In genomic region chr4:169493164-169493524, GRCh38 we compare ENCODE assay signal across 13 cellular contexts.
"Had no signal": no experiment of that assay in that cellular context is flagged by ENCODE, and none has a peak within 500 bp of the region (broad histone marks: within the 10 kb centered on the region; RNA-seq: fewer than 3 reads in every experiment).

No MANE protein-coding gene starts in this region.

- H3K4me1 Mint-ChIP-seq: activated CD4-positive, alpha-beta T cell treated with anti-CD3 and anti-CD28 coated beads for 36 hours; stimulated activated memory B cell treated with anti-CD40 and anti-IgM and Interleukin-4, amounts not matched to agents 10 μg/mL and 1 μg/mL and 100 μg/mL, for 72 hours had no signal

- H3K9me3 Mint-ChIP-seq: activated CD4-positive, alpha-beta memory T cell treated with anti-CD3 and anti-CD28 coated beads, Interleukin-2, amount 10 ng/mL, durations not matched to agents 7 days and 5 days had no signal

- H3K27ac Mint-ChIP-seq: activated CD4-positive, alpha-beta memory T cell treated with anti-CD3 and anti-CD28 coated beads, Interleukin-2, amount 10 ng/mL, durations not matched to agents 7 days and 5 days; activated CD4-positive, alpha-beta T cell treated with anti-CD3 and anti-CD28 coated beads for 36 hours; activated naive CD8-positive, alpha-beta T cell; stimulated activated memory B cell treated with anti-CD40 and anti-IgM and Interleukin-4, amounts not matched to agents 10 μg/mL and 1 μg/mL and 100 μg/mL, for 72 hours had no signal

- H3K36me3 ChIP-seq: brain microvascular endothelial cell, uterus had no signal

- H3K27me3 ChIP-seq: brain microvascular endothelial cell, gastroesophageal sphincter, tibial artery, uterus had no signal

- H3K4me3 ChIP-seq: gastroesophageal sphincter, lung, tibial artery, uterus had no signal

- H3K4me3 Mint-ChIP-seq: activated CD4-positive, alpha-beta memory T cell treated with anti-CD3 and anti-CD28 coated beads, Interleukin-2, amount 10 ng/mL, durations not matched to agents 7 days and 5 days; activated CD4-positive, alpha-beta T cell treated with anti-CD3 and anti-CD28 coated beads for 36 hours; activated naive CD8-positive, alpha-beta T cell; stimulated activated memory B cell treated with anti-CD40 and anti-IgM and Interleukin-4, amounts not matched to agents 10 μg/mL and 1 μg/mL and 100 μg/mL, for 72 hours had no signal

- ATAC-seq: gastroesophageal sphincter; stimulated activated memory B cell treated with anti-CD40 and anti-IgM and Interleukin-4, amounts not matched to agents 10 μg/mL and 1 μg/mL and 100 μg/mL, for 72 hours had no signal

- H3K4me1 ChIP-seq: gastroesophageal sphincter, tibial artery, uterus had no signal

- H3K27me3 Mint-ChIP-seq: activated CD4-positive, alpha-beta memory T cell treated with anti-CD3 and anti-CD28 coated beads, Interleukin-2, amount 10 ng/mL, durations not matched to agents 7 days and 5 days; activated CD4-positive, alpha-beta T cell treated with anti-CD3 and anti-CD28 coated beads for 36 hours; activated naive CD8-positive, alpha-beta T cell; stimulated activated memory B cell treated with anti-CD40 and anti-IgM and Interleukin-4, amounts not matched to agents 10 μg/mL and 1 μg/mL and 100 μg/mL, for 72 hours had no signal

- DNase-seq: activated CD8-positive, alpha-beta memory T cell treated with anti-CD3 and anti-CD28 coated beads, Interleukin-2, amount 50 U/mL, for 4 hours; activated gamma-delta T cell treated with Interleukin-2 at 50 U/mL for 16 hours; cerebellar nuclear complex; retina; tibial artery; uterus had no signal

- H3K27ac ChIP-seq: brain microvascular endothelial cell, gastroesophageal sphincter, tibial artery, uterus had no signal
